In genomic region chr1:20348326-20348910, GRCh38 we compare ENCODE assay signal across 18 cellular contexts. TPM values are rescaled to one million over a fixed set of nuclear protein-coding genes. Genes with fewer than 3 reads are reported as not detected.
"Had no signal": no experiment of that assay in that cellular context is flagged by ENCODE, and none has a peak within 500 bp of the region (broad histone marks: within the 10 kb centered on the region; RNA-seq: fewer than 3 reads in every experiment).

No MANE protein-coding gene starts in this region.

- H3K36me3 Mint-ChIP-seq: WTC11 had no signal

- H3K27me3 ChIP-seq: pancreas had no signal

- H3K9me3 ChIP-seq: mucosa of descending colon, pancreas, uterus had no signal

- ATAC-seq: activated CD4-positive, alpha-beta T cell treated with anti-CD3 and anti-CD28 coated beads for 36 hours; mucosa of descending colon; pancreas; WTC11 had no signal

- H3K4me1 ChIP-seq: pancreas, uterus had no signal

- H3K27ac Mint-ChIP-seq: activated CD4-positive, alpha-beta T cell treated with anti-CD3 and anti-CD28 coated beads for 36 hours; activated naive CD8-positive, alpha-beta T cell; WTC11 had no signal

- H3K4me3 Mint-ChIP-seq: activated CD4-positive, alpha-beta T cell treated with anti-CD3 and anti-CD28 coated beads for 36 hours; activated naive CD8-positive, alpha-beta T cell; naive B cell; WTC11 had no signal

- H3K4me3 ChIP-seq: esophagus squamous epithelium, mucosa of descending colon, pancreas, tibial nerve, uterus had no signal

- H3K27ac ChIP-seq: esophagus squamous epithelium, pancreas, tibial nerve, uterus had no signal

- DNase-seq: activated CD4-positive, alpha-beta T cell treated with anti-CD3 and anti-CD28 coated beads for 36 hours; activated CD4-positive, alpha-beta T cell treated with anti-CD3 and anti-CD28 coated beads, Interleukin-2, amount 50 U/mL, for 48 hours; dermis blood vessel endothelial cell; effector memory CD4-positive, alpha-beta T cell; esophagus squamous epithelium; mesenchymal stem cell; mucosa of descending colon; naive B cell; pancreas; stimulated activated CD8-positive, alpha-beta memory T cell treated with anti-CD3 and anti-CD28 coated beads, Interleukin-4, amount 100 ng/mL, for 48 hours; stimulated activated naive CD4-positive, alpha-beta T cell; uterus had no signal

RNA-seq across cellular contexts. Expression of gene VWA5B1, which starts 57.7 kb away (rescaled TPM):
- total RNA-seq: activated CD4-positive, alpha-beta T cell treated with anti-CD3 and anti-CD28 coated beads for 36 hours; bronchial epithelial cell; dermis blood vessel endothelial cell; esophagus squamous epithelium; liver; T-helper 2 cell treated with Interferon-gamma antibody and Interleukin-4, amounts not matched to agents 100 ng/mL and 5 ng/mL, for 36 hours; tibial nerve had no signal
- polyA plus RNA-seq: liver had no signal
